ENCODE assay signal across 20 cellular contexts in genomic region chr12:108721824-108722223, GRCh38. TPM values are rescaled to one million over a fixed set of nuclear protein-coding genes. Genes with fewer than 3 reads are reported as not detected.
DNase-seq lines count a peak whose midpoint lies in the region; ATAC-seq and TF ChIP-seq lines count a peak whose summit lies in the region.
"Had no signal": no experiment of that assay in that cellular context is flagged by ENCODE, and none has a peak within 500 bp of the region (broad histone marks: within the 10 kb centered on the region; RNA-seq: fewer than 3 reads in every experiment).

No MANE protein-coding gene starts in this region.

- 0 out of 2 replicates have a peak overlapping the region, but pooled peaks have one; percentile 94 for H3K4me2 ChIP-seq in KMS-11

- H3K27me3 Mint-ChIP-seq in chondrocyte (ENCODE audit: low read depth): no peaks in the 10 kb centered on the region
- H3K27me3 Mint-ChIP-seq: CD4-positive, alpha-beta memory T cell; memory B cell; progenitor cell of endocrine pancreas; stimulated activated naive B cell treated with anti-CD40 and anti-IgM and Interleukin-4, amounts not matched to agents 10 μg/mL and 1 μg/mL and 100 μg/mL, for 72 hours had no signal

- H3K79me2 ChIP-seq in KMS-11 (ENCODE audit: insufficient read depth, low read depth): peaks cover 99% of the 10 kb centered on the region

- H3K4me1 Mint-ChIP-seq in chondrocyte (ENCODE audit: low read depth): peaks cover 87% of the 10 kb centered on the region

- H3K9ac ChIP-seq in KMS-11 (no peak overlapping the region), muscle layer of colon (ENCODE audit: low read length) (peak overlapping the region; percentile 19)

- peak overlapping the region; percentile 96 for H3K27ac Mint-ChIP-seq in chondrocyte (ENCODE audit: unreplicated experiment)
- H3K27ac Mint-ChIP-seq: CD4-positive, alpha-beta memory T cell; progenitor cell of endocrine pancreas had no signal

- no peak for TF ChIP-seq CTCF in KMS-11 (conservative IDR thresholded peaks at IDR 0.05; ENCODE audit: low read depth, low read length)
- no peak for TF ChIP-seq CTCF in chondrocyte (IDR thresholded peaks at IDR 0.05)
- TF ChIP-seq CTCF in tibial artery (IDR thresholded peaks at IDR 0.05): no peak

- no peak overlapping the region for H3K4me3 ChIP-seq in KMS-11 (IDR thresholded peaks at IDR 0.05; ENCODE audit: insufficient read depth, low read depth, low read length)
- peak overlapping the region in 1 of 2 donors; percentile 19 for H3K4me3 ChIP-seq in muscle layer of colon (ENCODE audit: low read depth in 1 of 2, low read length in 2 of 2)
- no peak overlapping the region for H3K4me3 ChIP-seq in tibial artery

- intact Hi-C loops in tibial artery (cut with DNase I; ENCODE audit: low total_unique reads): no loop called here

- H3K27me3 ChIP-seq in KMS-11 (ENCODE audit: insufficient read depth, low read depth): no peaks in the 10 kb centered on the region
- H3K27me3 ChIP-seq in muscle layer of colon (ENCODE audit: control insufficient read depth in 1 of 2, insufficient read depth in 2 of 2, low read length in 2 of 2): no peaks in the 10 kb centered on the region
- no peaks in the 10 kb centered on the region for H3K27me3 ChIP-seq in tibial artery

- H3K4me3 Mint-ChIP-seq in chondrocyte (ENCODE audit: unreplicated experiment): peak overlapping the region; percentile 10
- H3K4me3 Mint-ChIP-seq: CD4-positive, alpha-beta memory T cell; H9; memory B cell; stimulated activated naive B cell treated with anti-CD40 and anti-IgM and Interleukin-4, amounts not matched to agents 10 μg/mL and 1 μg/mL and 100 μg/mL, for 72 hours had no signal

- ATAC-seq in GM18511 (IDR thresholded peaks at IDR 0.05; ENCODE audit: unreplicated experiment) (no peak), GM18520 (IDR thresholded peaks at IDR 0.05; ENCODE audit: unreplicated experiment) (no peak), HG02938 (IDR thresholded peaks at IDR 0.05; ENCODE audit: unreplicated experiment) (no peak)
- ATAC-seq: stimulated activated naive B cell treated with anti-CD40 and anti-IgM and Interleukin-4, amounts not matched to agents 10 μg/mL and 1 μg/mL and 100 μg/mL, for 72 hours had no signal

- DNase-seq in chondrocyte (ENCODE audit: low spot score) (no peak), tibial artery (no peak)
- DNase-seq: activated CD4-positive, alpha-beta T cell treated with anti-CD3 and anti-CD28 coated beads for 48 hours; activated T-cell treated with anti-CD3 and anti-CD28 coated beads, Interleukin-2, amount 50 U/mL, for 48 hours; CD4-positive, alpha-beta memory T cell; effector CD8-positive, alpha-beta T cell; GF-D8; H9; head of caudate nucleus; NCI-H2171; stimulated activated CD4-positive, alpha-beta T cell treated with anti-CD3 and anti-CD28 coated beads, Interleukin-4, amount 100 ng/mL, for 24 hours; stimulated activated naive B cell treated with anti-CD40 and anti-IgM and Interleukin-4, amounts not matched to agents 10 μg/mL and 1 μg/mL and 100 μg/mL, for 72 hours; T-helper 2 cell had no signal

- peaks cover 2% of the 10 kb centered on the region for H3K36me3 Mint-ChIP-seq in chondrocyte (ENCODE audit: low read depth)
- H3K36me3 Mint-ChIP-seq: CD4-positive, alpha-beta memory T cell had no signal

- no peak overlapping the region for H2AFZ ChIP-seq in KMS-11 (ENCODE audit: low read depth)

- no peaks in the 10 kb centered on the region for H3K9me3 ChIP-seq in muscle layer of colon (ENCODE audit: low read length)
- H3K9me3 ChIP-seq in tibial artery: no peaks in the 10 kb centered on the region

- H3K36me3 ChIP-seq in KMS-11 (ENCODE audit: insufficient read depth): no peaks in the 10 kb centered on the region
- peaks cover 6% of the 10 kb centered on the region for H3K36me3 ChIP-seq in muscle layer of colon (ENCODE audit: insufficient read depth, low read length)
- peaks cover 0 to 7% (median 6%) of the 10 kb centered on the region in 3 donors for H3K36me3 ChIP-seq in tibial artery

- peaks cover 63% of the 10 kb centered on the region for H3K4me1 ChIP-seq in KMS-11 (ENCODE audit: low read depth, poor library complexity, severe bottlenecking)
- H3K4me1 ChIP-seq in muscle layer of colon (ENCODE audit: insufficient read depth, low read length): peaks cover 86% of the 10 kb centered on the region
- peaks cover 0 to 100% (median 53%) of the 10 kb centered on the region in 4 donors for H3K4me1 ChIP-seq in tibial artery

- H4K20me1 ChIP-seq in KMS-11 (ENCODE audit: insufficient read depth): 0 out of 2 replicates have a peak, but pooled peaks cover 4% of the 10 kb centered on the region

- H3K27ac ChIP-seq in KMS-11 (peak overlapping the region; percentile 43; the same call in 1 of the 2 replicates), muscle layer of colon (ENCODE audit: low read depth, low read length) (no peak overlapping the region), tibial artery (peak overlapping the region; percentile 66 to 100)

- H3K9me3 Mint-ChIP-seq in chondrocyte (ENCODE audit: low read depth): no peaks in the 10 kb centered on the region
- H3K9me3 Mint-ChIP-seq: CD4-positive, alpha-beta memory T cell; H9; memory B cell; stimulated activated naive B cell treated with anti-CD40 and anti-IgM and Interleukin-4, amounts not matched to agents 10 μg/mL and 1 μg/mL and 100 μg/mL, for 72 hours had no signal

RNA-seq across cellular contexts. Expression of gene CORO1C, which starts 9.5 kb away (rescaled TPM):
- 266 to 336 TPM (median 325 TPM) in 3 replicates for total RNA-seq in chondrocyte
